Comparison of ENCODE assay signal across 10 cellular contexts in the genomic region with DNA sequence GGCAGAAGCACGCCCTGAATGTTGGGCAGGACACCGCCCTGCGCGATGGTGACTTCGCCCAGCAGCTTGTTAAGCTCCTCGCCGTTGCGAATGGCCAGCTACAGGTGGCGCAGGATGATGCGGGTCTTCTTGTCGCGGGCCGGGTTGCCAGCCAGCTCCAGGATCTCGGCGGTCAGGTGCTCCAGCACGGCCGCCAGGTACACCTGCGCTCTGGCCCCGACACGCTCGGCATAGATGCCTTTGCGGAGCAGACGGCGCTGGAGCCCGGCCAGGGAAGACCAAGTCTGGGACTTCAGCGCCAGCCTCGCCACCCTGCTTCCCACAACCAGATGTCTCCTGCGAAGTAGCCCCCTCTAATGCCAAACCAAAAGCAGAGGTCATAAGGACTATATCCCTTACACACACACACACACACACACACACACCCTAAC. TPM values are rescaled to one million over a fixed set of nuclear protein-coding genes. Genes with fewer than 3 reads are reported as not detected.
DNase-seq lines count a peak whose midpoint lies in the region; ATAC-seq and TF ChIP-seq lines count a peak whose summit lies in the region.
"Had no signal": no experiment of that assay in that cellular context is flagged by ENCODE, and none has a peak within 500 bp of the region (broad histone marks: within the 10 kb centered on the region; RNA-seq: fewer than 3 reads in every experiment).

No MANE protein-coding gene starts in this region.

- H3K27me3 Mint-ChIP-seq in glutamatergic neuron (ENCODE audit: unreplicated experiment) = peaks cover 2% of the 10 kb centered on the region

- H3K9me3 Mint-ChIP-seq in glutamatergic neuron (ENCODE audit: unreplicated experiment) = peaks cover 2% of the 10 kb centered on the region

- no peaks in the 10 kb centered on the region for H3K36me3 Mint-ChIP-seq in glutamatergic neuron (ENCODE audit: unreplicated experiment)

- H3K4me3 Mint-ChIP-seq in glutamatergic neuron (ENCODE audit: unreplicated experiment) = no peak overlapping the region

- peak; percentile 74 for DNase-seq in activated CD8-positive, alpha-beta memory T cell treated with anti-CD3 and anti-CD28 coated beads for 24 hours
- DNase-seq in glutamatergic neuron (peak; percentile 13), NCI-H510A (lab: John Stamatoyannopoulos, UW) (no peak), NCI-H2196 treated with DMSO at 0.1 percent for 48 hours (lab: John Stamatoyannopoulos, UW; ENCODE audit: unreplicated experiment) (no peak), HUDEP-2 (lab: John Stamatoyannopoulos, UW; ENCODE audit: unreplicated experiment in 76 of 76) (no peak)
- DNase-seq in stimulated activated CD4-positive, alpha-beta T cell treated with anti-CD3 and anti-CD28 coated beads, Interleukin-15, amount 100 ng/mL, for 48 hours (ENCODE audit: low read depth in 2 of 2) = peak; percentile 13 to 26
- DNase-seq: NCI-H1105 had no signal

- no peak for TF ChIP-seq CTCF in glutamatergic neuron (IDR thresholded peaks at IDR 0.05; ENCODE audit: partially characterized antibody, unreplicated experiment)

- peaks cover 8% of the 10 kb centered on the region for H3K4me1 Mint-ChIP-seq in glutamatergic neuron (ENCODE audit: low read depth, unreplicated experiment)

- H3K27ac Mint-ChIP-seq in glutamatergic neuron (ENCODE audit: unreplicated experiment) = no peak overlapping the region

- peak; percentile 63 for ATAC-seq in GM21360 (IDR thresholded peaks at IDR 0.05; ENCODE audit: unreplicated experiment)
- ATAC-seq in GM18858 (IDR thresholded peaks at IDR 0.05; ENCODE audit: unreplicated experiment) = no peak

RNA-seq across cellular contexts. Expression of a gene that starts 8.0 kb away (rescaled TPM):
- not detected for total RNA-seq in glutamatergic neuron (ENCODE audit: unreplicated experiment)

RNA-seq across cellular contexts. Expression of a gene that starts 48.4 kb away (rescaled TPM):
- not detected for total RNA-seq in glutamatergic neuron (ENCODE audit: unreplicated experiment)
- total RNA-seq: thoracic aorta had no signal

RNA-seq across cellular contexts. Expression of a gene that starts 50.2 kb away (rescaled TPM):
- total RNA-seq in glutamatergic neuron (ENCODE audit: unreplicated experiment) = not detected
- total RNA-seq: thoracic aorta had no signal

Comparison
In these comparisons a context has a peak if more than half of its experiments do, and no peak if none do; other contexts are left out.
1. DNase-seq: peak in activated CD8-positive, alpha-beta memory T cell treated with anti-CD3 and anti-CD28 coated beads for 24 hours (single experiment), glutamatergic neuron (single experiment) and stimulated activated CD4-positive, alpha-beta T cell treated with anti-CD3 and anti-CD28 coated beads, Interleukin-15, amount 100 ng/mL, for 48 hours (2 of 2); none in NCI-H510A (single experiment), NCI-H2196 treated with DMSO at 0.1 percent for 48 hours (single experiment) and HUDEP-2 (0 of 76).